In the genomic region with DNA sequence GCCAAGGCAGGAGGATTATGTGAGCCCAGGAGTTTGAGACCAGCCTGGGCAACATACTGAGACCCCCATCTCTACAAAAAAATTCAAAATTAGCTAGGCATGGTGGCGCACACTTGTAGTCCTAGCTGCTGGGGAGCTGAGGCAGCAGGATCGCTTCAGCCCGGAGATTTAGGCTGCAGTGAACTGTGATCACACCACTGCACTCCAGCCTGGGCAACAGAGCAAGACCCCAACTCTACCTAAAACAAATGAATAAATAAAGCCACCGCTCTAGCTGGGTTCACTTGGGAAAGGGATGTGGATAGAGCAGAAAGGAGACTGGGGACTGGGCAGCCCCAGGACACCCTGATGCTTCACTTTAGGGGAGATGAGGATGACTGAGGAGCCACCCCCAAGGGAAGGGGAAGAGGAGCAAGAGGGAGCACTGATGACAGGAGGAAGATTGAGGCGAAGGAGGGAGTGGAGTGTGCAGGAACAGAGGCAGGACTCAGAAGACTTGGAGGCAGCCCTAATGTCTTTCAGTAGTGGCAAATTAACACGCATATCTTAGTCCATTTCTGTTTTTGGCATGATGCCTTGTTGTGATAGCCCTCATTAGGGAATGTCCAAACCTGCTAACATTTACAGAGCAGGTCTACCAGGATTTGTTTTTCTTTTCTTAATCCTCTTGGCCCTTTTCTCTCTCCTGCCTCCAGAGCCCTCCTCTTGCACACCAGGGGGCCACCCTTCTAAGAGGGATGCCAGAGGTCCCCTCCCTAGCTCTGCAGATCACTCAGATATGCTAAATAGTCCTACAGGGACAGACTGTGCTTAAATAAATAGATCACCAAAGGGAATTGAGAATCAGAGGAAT, we compare ENCODE assay signal across 1 cellular context.
TF ChIP-seq lines count a peak whose summit lies in the region.

No MANE protein-coding gene starts in this region.

TF ChIP-seq in H1, 55 proteins besides CTCF, POLR2A, EP300 and RAD21:
- TF ChIP-seq, protein P1, sequence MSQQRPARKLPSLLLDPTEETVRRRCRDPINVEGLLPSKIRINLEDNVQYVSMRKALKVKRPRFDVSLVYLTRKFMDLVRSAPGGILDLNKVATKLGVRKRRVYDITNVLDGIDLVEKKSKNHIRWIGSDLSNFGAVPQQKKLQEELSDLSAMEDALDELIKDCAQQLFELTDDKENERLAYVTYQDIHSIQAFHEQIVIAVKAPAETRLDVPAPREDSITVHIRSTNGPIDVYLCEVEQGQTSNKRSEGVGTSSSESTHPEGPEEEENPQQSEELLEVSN (IDR thresholded peaks at IDR 0.05): no peak
- TF ChIP-seq SIX5 (IDR thresholded peaks at IDR 0.05; ENCODE audit: low read depth, low read length): no peak
- TF ChIP-seq NRF1 (IDR thresholded peaks at IDR 0.05; ENCODE audit: low read depth, low read length): no peak
- TF ChIP-seq, protein P2, sequence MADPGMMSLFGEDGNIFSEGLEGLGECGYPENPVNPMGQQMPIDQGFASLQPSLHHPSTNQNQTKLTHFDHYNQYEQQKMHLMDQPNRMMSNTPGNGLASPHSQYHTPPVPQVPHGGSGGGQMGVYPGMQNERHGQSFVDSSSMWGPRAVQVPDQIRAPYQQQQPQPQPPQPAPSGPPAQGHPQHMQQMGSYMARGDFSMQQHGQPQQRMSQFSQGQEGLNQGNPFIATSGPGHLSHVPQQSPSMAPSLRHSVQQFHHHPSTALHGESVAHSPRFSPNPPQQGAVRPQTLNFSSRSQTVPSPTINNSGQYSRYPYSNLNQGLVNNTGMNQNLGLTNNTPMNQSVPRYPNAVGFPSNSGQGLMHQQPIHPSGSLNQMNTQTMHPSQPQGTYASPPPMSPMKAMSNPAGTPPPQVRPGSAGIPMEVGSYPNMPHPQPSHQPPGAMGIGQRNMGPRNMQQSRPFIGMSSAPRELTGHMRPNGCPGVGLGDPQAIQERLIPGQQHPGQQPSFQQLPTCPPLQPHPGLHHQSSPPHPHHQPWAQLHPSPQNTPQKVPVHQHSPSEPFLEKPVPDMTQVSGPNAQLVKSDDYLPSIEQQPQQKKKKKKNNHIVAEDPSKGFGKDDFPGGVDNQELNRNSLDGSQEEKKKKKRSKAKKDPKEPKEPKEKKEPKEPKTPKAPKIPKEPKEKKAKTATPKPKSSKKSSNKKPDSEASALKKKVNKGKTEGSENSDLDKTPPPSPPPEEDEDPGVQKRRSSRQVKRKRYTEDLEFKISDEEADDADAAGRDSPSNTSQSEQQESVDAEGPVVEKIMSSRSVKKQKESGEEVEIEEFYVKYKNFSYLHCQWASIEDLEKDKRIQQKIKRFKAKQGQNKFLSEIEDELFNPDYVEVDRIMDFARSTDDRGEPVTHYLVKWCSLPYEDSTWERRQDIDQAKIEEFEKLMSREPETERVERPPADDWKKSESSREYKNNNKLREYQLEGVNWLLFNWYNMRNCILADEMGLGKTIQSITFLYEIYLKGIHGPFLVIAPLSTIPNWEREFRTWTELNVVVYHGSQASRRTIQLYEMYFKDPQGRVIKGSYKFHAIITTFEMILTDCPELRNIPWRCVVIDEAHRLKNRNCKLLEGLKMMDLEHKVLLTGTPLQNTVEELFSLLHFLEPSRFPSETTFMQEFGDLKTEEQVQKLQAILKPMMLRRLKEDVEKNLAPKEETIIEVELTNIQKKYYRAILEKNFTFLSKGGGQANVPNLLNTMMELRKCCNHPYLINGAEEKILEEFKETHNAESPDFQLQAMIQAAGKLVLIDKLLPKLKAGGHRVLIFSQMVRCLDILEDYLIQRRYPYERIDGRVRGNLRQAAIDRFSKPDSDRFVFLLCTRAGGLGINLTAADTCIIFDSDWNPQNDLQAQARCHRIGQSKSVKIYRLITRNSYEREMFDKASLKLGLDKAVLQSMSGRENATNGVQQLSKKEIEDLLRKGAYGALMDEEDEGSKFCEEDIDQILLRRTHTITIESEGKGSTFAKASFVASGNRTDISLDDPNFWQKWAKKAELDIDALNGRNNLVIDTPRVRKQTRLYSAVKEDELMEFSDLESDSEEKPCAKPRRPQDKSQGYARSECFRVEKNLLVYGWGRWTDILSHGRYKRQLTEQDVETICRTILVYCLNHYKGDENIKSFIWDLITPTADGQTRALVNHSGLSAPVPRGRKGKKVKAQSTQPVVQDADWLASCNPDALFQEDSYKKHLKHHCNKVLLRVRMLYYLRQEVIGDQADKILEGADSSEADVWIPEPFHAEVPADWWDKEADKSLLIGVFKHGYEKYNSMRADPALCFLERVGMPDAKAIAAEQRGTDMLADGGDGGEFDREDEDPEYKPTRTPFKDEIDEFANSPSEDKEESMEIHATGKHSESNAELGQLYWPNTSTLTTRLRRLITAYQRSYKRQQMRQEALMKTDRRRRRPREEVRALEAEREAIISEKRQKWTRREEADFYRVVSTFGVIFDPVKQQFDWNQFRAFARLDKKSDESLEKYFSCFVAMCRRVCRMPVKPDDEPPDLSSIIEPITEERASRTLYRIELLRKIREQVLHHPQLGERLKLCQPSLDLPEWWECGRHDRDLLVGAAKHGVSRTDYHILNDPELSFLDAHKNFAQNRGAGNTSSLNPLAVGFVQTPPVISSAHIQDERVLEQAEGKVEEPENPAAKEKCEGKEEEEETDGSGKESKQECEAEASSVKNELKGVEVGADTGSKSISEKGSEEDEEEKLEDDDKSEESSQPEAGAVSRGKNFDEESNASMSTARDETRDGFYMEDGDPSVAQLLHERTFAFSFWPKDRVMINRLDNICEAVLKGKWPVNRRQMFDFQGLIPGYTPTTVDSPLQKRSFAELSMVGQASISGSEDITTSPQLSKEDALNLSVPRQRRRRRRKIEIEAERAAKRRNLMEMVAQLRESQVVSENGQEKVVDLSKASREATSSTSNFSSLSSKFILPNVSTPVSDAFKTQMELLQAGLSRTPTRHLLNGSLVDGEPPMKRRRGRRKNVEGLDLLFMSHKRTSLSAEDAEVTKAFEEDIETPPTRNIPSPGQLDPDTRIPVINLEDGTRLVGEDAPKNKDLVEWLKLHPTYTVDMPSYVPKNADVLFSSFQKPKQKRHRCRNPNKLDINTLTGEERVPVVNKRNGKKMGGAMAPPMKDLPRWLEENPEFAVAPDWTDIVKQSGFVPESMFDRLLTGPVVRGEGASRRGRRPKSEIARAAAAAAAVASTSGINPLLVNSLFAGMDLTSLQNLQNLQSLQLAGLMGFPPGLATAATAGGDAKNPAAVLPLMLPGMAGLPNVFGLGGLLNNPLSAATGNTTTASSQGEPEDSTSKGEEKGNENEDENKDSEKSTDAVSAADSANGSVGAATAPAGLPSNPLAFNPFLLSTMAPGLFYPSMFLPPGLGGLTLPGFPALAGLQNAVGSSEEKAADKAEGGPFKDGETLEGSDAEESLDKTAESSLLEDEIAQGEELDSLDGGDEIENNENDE (IDR thresholded peaks at IDR 0.05; ENCODE audit: insufficient replicate concordance, low read length): no peak
- no peak for TF ChIP-seq TBP (IDR thresholded peaks at IDR 0.05; ENCODE audit: low read depth, low read length)
- TF ChIP-seq SIRT6 (IDR thresholded peaks at IDR 0.05; ENCODE audit: low read length): no peak
- no peak for TF ChIP-seq NANOG (IDR thresholded peaks at IDR 0.05; ENCODE audit: insufficient read depth, low read depth, low read length, poor library complexity, severe bottlenecking)
- TF ChIP-seq RBBP5 (IDR thresholded peaks at IDR 0.05; ENCODE audit: borderline replicate concordance, low read depth, low read length): no peak
- no peak for TF ChIP-seq PHF8 (conservative IDR thresholded peaks at IDR 0.05; ENCODE audit: low read depth, low read length)
- TF ChIP-seq HDAC6 (IDR thresholded peaks at IDR 0.05; ENCODE audit: low read depth, low read length): no peak
- no peak for TF ChIP-seq SAP30 (IDR thresholded peaks at IDR 0.05; ENCODE audit: insufficient read depth, insufficient replicate concordance, low read length)
TF ChIP-seq in H1: peak in this region for 0.
